Comparison of ENCODE assay signal across 21 cellular contexts in the genomic region with DNA sequence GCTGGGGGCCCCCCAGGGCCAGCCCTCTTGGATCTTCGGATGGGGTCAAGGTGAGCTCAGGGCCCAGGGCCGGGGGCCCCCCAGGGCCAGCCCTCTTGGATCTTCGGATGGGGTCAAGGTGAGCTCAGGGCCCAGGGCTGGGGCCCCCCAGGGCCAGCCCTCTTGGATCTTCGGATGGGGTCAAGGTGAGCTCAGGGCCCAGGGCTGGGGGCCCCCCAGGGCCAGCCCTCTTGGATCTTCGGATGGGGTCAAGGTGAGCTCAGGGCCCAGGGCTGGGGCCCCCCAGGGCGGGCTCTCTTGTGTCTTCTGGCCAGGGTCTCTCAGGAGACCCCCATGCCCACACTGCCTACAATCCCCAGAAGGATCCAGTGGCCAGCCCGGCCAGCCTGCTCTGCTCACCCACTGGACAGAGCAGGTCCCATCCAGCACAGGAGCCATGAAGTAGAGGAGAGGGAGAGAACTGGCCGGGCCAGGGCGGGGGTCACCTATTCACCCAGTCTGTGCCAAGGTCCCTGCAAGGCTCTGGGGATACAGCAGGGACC. TPM values are rescaled to one million over a fixed set of nuclear protein-coding genes. Genes with fewer than 3 reads are reported as not detected.
"Had no signal": no experiment of that assay in that cellular context is flagged by ENCODE, and none has a peak within 500 bp of the region (broad histone marks: within the 10 kb centered on the region; RNA-seq: fewer than 3 reads in every experiment).

No MANE protein-coding gene starts in this region.

RNA-seq across cellular contexts. Expression of a gene that starts 6.9 kb away (rescaled TPM):
- total RNA-seq: activated T-helper 2 cell treated with anti-CD3 and anti-CD28 coated beads, Interferon-gamma antibody, Interleukin-2, Interleukin-4, amounts not matched to agents 10 μg/mL and 5 μg/mL and 100 μg/mL, durations not matched to agents 14 hours and 24 hours and 36 hours; endothelial cell of umbilical vein had no signal

RNA-seq across cellular contexts. Expression of a gene that starts 38.8 kb away (rescaled TPM):
- total RNA-seq: activated CD4-positive, alpha-beta memory T cell treated with anti-CD3 and anti-CD28 coated beads for 36 hours; activated CD4-positive, alpha-beta T cell treated with anti-CD3 and anti-CD28 coated beads for 36 hours; activated CD4-positive, alpha-beta T cell treated with anti-CD3 and anti-CD28 coated beads, Interleukin-2, amount 10 ng/mL, durations not matched to agents 24 days and 14 days; activated CD8-positive, alpha-beta memory T cell treated with anti-CD3 and anti-CD28 coated beads for 36 hours; activated CD8-positive, alpha-beta memory T cell treated with anti-CD3 and anti-CD28 coated beads, Interleukin-2, amount 10 ng/mL, durations not matched to agents 7 days and 5 days; activated CD8-positive, alpha-beta T cell treated with anti-CD3 and anti-CD28 coated beads, Interleukin-2, amount 10 ng/mL, durations not matched to agents 7 days and 5 days; activated naive CD4-positive, alpha-beta T cell treated with anti-CD3 and anti-CD28 coated beads for 36 hours; activated naive CD8-positive, alpha-beta T cell treated with anti-CD3 and anti-CD28 coated beads for 36 hours; activated T-helper 1 cell treated with anti-CD3 and anti-CD28 coated beads, Interleukin-12 subunit alpha, Interleukin-12 subunit beta, Interleukin-2, Interleukin-4 antibody, amounts not matched to agents 30 ng/mL and 10 ng/mL and 1 ng/mL, durations not matched to agents 14 hours and 24 hours and 36 hours; activated T-helper 2 cell treated with anti-CD3 and anti-CD28 coated beads, Interferon-gamma antibody, Interleukin-2, Interleukin-4, amounts not matched to agents 10 μg/mL and 5 μg/mL and 100 μg/mL, durations not matched to agents 14 hours and 24 hours and 36 hours; adrenal gland; aorta; body of pancreas; endothelial cell of umbilical vein; esophagus squamous epithelium; fibroblast of lung; fibroblast of villous mesenchyme; gastroesophageal sphincter; T-cell; T-helper 2 cell treated with Interferon-gamma antibody and Interleukin-4, amounts not matched to agents 100 ng/mL and 5 ng/mL, for 36 hours had no signal
- polyA plus RNA-seq: adrenal gland, endothelial cell of umbilical vein, esophagus, fibroblast of lung had no signal
